ENCODE assay signal across 24 cellular contexts in genomic region chr6:830667-831327, GRCh38.
DNase-seq lines count a peak whose midpoint lies in the region; ATAC-seq and TF ChIP-seq lines count a peak whose summit lies in the region.
"Had no signal": no experiment of that assay in that cellular context is flagged by ENCODE, and none has a peak within 500 bp of the region (broad histone marks: within the 10 kb centered on the region; RNA-seq: fewer than 3 reads in every experiment).

No MANE protein-coding gene starts in this region.

- H4K20me1 ChIP-seq in PC-3 (ENCODE audit: low read length), result no peaks in the 10 kb centered on the region

- no peaks in the 10 kb centered on the region for H3K36me3 ChIP-seq in PC-3 (ENCODE audit: low read depth, low read length)
- no peaks in the 10 kb centered on the region for H3K36me3 ChIP-seq in effector memory CD4-positive, alpha-beta T cell (ENCODE audit: control insufficient read depth, insufficient read depth, low read length)

- no peaks in the 10 kb centered on the region for H3K4me1 ChIP-seq in PC-3 (ENCODE audit: insufficient read depth, low read length)
- no peaks in the 10 kb centered on the region for H3K4me1 ChIP-seq in effector memory CD4-positive, alpha-beta T cell (ENCODE audit: control insufficient read depth, insufficient read depth, low read length, poor library complexity, severe bottlenecking)

- H3K4me3 ChIP-seq in PC-3 (ENCODE audit: low read length), result no peak overlapping the region
- no peak overlapping the region for H3K4me3 ChIP-seq in effector memory CD4-positive, alpha-beta T cell (ENCODE audit: insufficient read depth, low read depth, low read length, poor library complexity, severe bottlenecking)
- H3K4me3 ChIP-seq: PC-9 had no signal

- no peak overlapping the region for H3K27ac ChIP-seq in PC-3 (ENCODE audit: low read length)
- H3K27ac ChIP-seq in effector memory CD4-positive, alpha-beta T cell (ENCODE audit: insufficient read depth, low read length, poor library complexity, severe bottlenecking), result no peak overlapping the region
- H3K27ac ChIP-seq: C4-2B, PC-9 had no signal

- no TSS peak for BruUV-seq in PC-3 (replicated peaks; lab: Mats Ljungman, UMichigan)

- CTCF ChIA-PET in PC-3 (lab: Charles Lee), result no interaction called here

- H3K79me2 ChIP-seq in PC-3 (ENCODE audit: low read length), result no peaks in the 10 kb centered on the region

- peaks cover 32% of the 10 kb centered on the region for H3K9me3 Mint-ChIP-seq in chondrocyte (ENCODE audit: low read depth)

- H3K27ac Mint-ChIP-seq in chondrocyte (ENCODE audit: unreplicated experiment), result no peak overlapping the region
- H3K27ac Mint-ChIP-seq: CD8-positive, alpha-beta memory T cell; HFFc6; IgD-negative memory B cell; T-cell had no signal

- no peak overlapping the region for H3K4me2 ChIP-seq in PC-3 (ENCODE audit: low read length)
- H3K4me2 ChIP-seq: PC-9 had no signal

- no peaks in the 10 kb centered on the region for H3F3A ChIP-seq in PC-3 (ENCODE audit: low read length, unreplicated experiment)

- H3K36me3 Mint-ChIP-seq in chondrocyte (ENCODE audit: low read depth), result peaks cover 2% of the 10 kb centered on the region
- H3K36me3 Mint-ChIP-seq: IgD-negative memory B cell had no signal

- peaks cover 40% of the 10 kb centered on the region for H3K27me3 ChIP-seq in PC-3 (ENCODE audit: low read length)
- H3K27me3 ChIP-seq in effector memory CD4-positive, alpha-beta T cell (replicated peaks; ENCODE audit: control insufficient read depth, insufficient read depth, low read length, poor library complexity, severe bottlenecking), result no peaks in the 10 kb centered on the region

- intact Hi-C loops in PC-3 (cut with micrococcal nuclease), result no loop called here

- TF ChIP-seq CTCF in chondrocyte (IDR thresholded peaks at IDR 0.05), result no peak
- TF ChIP-seq CTCF in PC-3 (conservative IDR thresholded peaks at IDR 0.05; ENCODE audit: low read depth, low read length), result no peak

- H3K4me3 Mint-ChIP-seq in chondrocyte (ENCODE audit: unreplicated experiment), result no peak overlapping the region
- H3K4me3 Mint-ChIP-seq: CD8-positive, alpha-beta memory T cell; HFFc6; IgD-negative memory B cell; T-cell had no signal

- H3K9me2 ChIP-seq in PC-3 (replicated peaks; ENCODE audit: low read length), result no peaks in the 10 kb centered on the region

- H3K4me1 Mint-ChIP-seq in chondrocyte (ENCODE audit: low read depth), result peaks cover 2% of the 10 kb centered on the region
- H3K4me1 Mint-ChIP-seq: CD8-positive, alpha-beta memory T cell; T-cell had no signal

- no peaks in the 10 kb centered on the region for H3K27me3 Mint-ChIP-seq in chondrocyte (ENCODE audit: low read depth)

- POLR2A ChIA-PET in PC-3 (lab: Charles Lee; ENCODE audit: unreplicated experiment), result no interaction called here

- H3K9ac ChIP-seq in PC-3 (ENCODE audit: low read length), result no peak overlapping the region

- DNase-seq in COR-L47 (lab: John Stamatoyannopoulos, UW) (peak; percentile 6), NCI-H2029 (lab: John Stamatoyannopoulos, UW) (peak; percentile 76), NCI-H748 treated with DMSO at 0.1 percent for 48 hours (lab: John Stamatoyannopoulos, UW) (peak; percentile 76), SHP77 treated with DMSO at 0.1 percent for 48 hours (lab: John Stamatoyannopoulos, UW) (peak; percentile 30), chondrocyte (ENCODE audit: low spot score) (no peak), PC-3 (no peak), ureter (ENCODE audit: low spot score) (no peak)
- no peak for DNase-seq in effector memory CD4-positive, alpha-beta T cell
- DNase-seq: CD8-positive, alpha-beta memory T cell; DMS79 treated with DMSO at 0.1 percent for 48 hours; H7; HFFc6; Karpas-422; MV-4-11; NCI-H1436 treated with DMSO at 0.1 percent for 48 hours; NCI-H446; NCI-H526 treated with DMSO at 0.1 percent for 48 hours; PC-9; RPMI8226; SIG-M5; T-cell had no signal

- ATAC-seq in PC-3, result no peak
- ATAC-seq: SK-N-SH treated with all-trans-retinoic acid at 6 μM for 48 hours, T-cell had no signal

- no peaks in the 10 kb centered on the region for H3K9me3 ChIP-seq in PC-3 (ENCODE audit: low read length)
- H3K9me3 ChIP-seq in effector memory CD4-positive, alpha-beta T cell (ENCODE audit: control insufficient read depth, low read length), result no peaks in the 10 kb centered on the region

- H2AFZ ChIP-seq in PC-3 (ENCODE audit: low read length), result no peak overlapping the region
- H2AFZ ChIP-seq: PC-9 had no signal

Comparison
In these comparisons a context has a peak if more than half of its experiments do, and no peak if none do; other contexts are left out.
1. DNase-seq: peak in COR-L47 (single experiment), NCI-H2029 (single experiment), NCI-H748 treated with DMSO at 0.1 percent for 48 hours (single experiment) and SHP77 treated with DMSO at 0.1 percent for 48 hours (single experiment); none in chondrocyte (single experiment), PC-3 (single experiment), effector memory CD4-positive, alpha-beta T cell (0 of 3) and ureter (single experiment).